In genomic region chr6:111730835-111731234, GRCh38 we compare ENCODE assay signal across 1 cellular context.
TF ChIP-seq lines count a peak whose summit lies in the region.

No MANE protein-coding gene starts in this region.

TF ChIP-seq in H1, 55 proteins besides CTCF, POLR2A, EP300 and RAD21 (continued from another document):
- TF ChIP-seq CHD7 (IDR thresholded peaks at IDR 0.05; ENCODE audit: insufficient replicate concordance, low read length) (no peak), SP4 (IDR thresholded peaks at IDR 0.05; ENCODE audit: low read length) (no peak), CHD2 (IDR thresholded peaks at IDR 0.05; ENCODE audit: low read length) (no peak), CEBPB (IDR thresholded peaks at IDR 0.05; ENCODE audit: low read depth, low read length) (no peak), EZH2 (IDR thresholded peaks at IDR 0.05; ENCODE audit: low read depth, low read length, severe bottlenecking) (no peak), SIX5 (IDR thresholded peaks at IDR 0.05; ENCODE audit: low read depth, low read length) (no peak), ATF2 (IDR thresholded peaks at IDR 0.05; ENCODE audit: low read length) (no peak), JUND (IDR thresholded peaks at IDR 0.05; ENCODE audit: low read length) (no peak), RBBP5 (IDR thresholded peaks at IDR 0.05; ENCODE audit: borderline replicate concordance, low read depth, low read length) (no peak), USF2 (IDR thresholded peaks at IDR 0.05; ENCODE audit: low read length) (no peak), TEAD4 (IDR thresholded peaks at IDR 0.05; ENCODE audit: low read depth, low read length) (no peak), GTF2F1 (IDR thresholded peaks at IDR 0.05; ENCODE audit: borderline replicate concordance, low read depth, low read length) (no peak), ASH2L (IDR thresholded peaks at IDR 0.05; ENCODE audit: low read length) (no peak), TAF7 (optimal IDR thresholded peaks at IDR 0.05; ENCODE audit: borderline replicate concordance, low read depth, low read length) (no peak), NRF1 (IDR thresholded peaks at IDR 0.05; ENCODE audit: low read depth, low read length) (no peak), RFX5 (IDR thresholded peaks at IDR 0.05; ENCODE audit: borderline replicate concordance, low read depth, low read length) (no peak)
TF ChIP-seq in H1: peak in this region for 0.
